1 cellular context compared by ENCODE assay signal in the genomic region with DNA sequence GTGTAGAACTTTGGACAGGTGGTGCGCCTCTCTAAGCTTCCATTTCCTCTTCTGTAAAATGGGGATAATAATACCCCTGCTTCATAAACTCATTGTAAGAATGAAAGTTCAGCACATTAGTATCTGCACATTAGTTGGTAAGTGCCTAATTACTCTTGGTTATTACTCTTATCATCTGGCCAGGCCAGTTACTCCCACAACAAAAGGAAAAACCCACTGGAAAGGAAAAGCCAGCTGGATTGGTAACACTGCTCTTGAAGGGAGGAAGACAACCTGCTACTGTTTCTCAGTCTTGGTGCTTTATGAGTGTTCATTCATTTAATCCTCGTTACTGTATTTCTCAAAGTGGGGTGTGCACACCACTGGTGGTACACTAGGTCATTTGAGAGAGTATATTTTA.
TF ChIP-seq lines count a peak whose summit lies in the region.

No MANE protein-coding gene starts in this region.

TF ChIP-seq in GM12878, 131 proteins besides CTCF, POLR2A, EP300 and RAD21 (continued from another document):
- TF ChIP-seq MAX (IDR thresholded peaks at IDR 0.05; ENCODE audit: low read depth, low read length) (no peak), POLR2AphosphoS5 (IDR thresholded peaks at IDR 0.05; ENCODE audit: low read length) (no peak), SKIL (IDR thresholded peaks at IDR 0.05; ENCODE audit: low read depth, poor library complexity, severe bottlenecking) (no peak)
